In genomic region chr19:5324947-5325346, GRCh38 we compare ENCODE assay signal across 1 cellular context.
A peak's percentile ranks its signal among the peaks of the same experiment; 100 is the strongest.
TF ChIP-seq lines count a peak whose summit lies in the region.

No MANE protein-coding gene starts in this region.

TF ChIP-seq in K562, 482 proteins besides CTCF, POLR2A, EP300 and RAD21 (continued from another document):
- TF ChIP-seq ATF3 (IDR thresholded peaks at IDR 0.05) (no peak), ATF3 (CRISPR knock-in tag; conservative IDR thresholded peaks at IDR 0.05) (no peak), KDM1A (IDR thresholded peaks at IDR 0.05) (peak; percentile 12 to 62; a peak in 3 of 4 replicates), CBX3 (IDR thresholded peaks at IDR 0.05; ENCODE audit: borderline replicate concordance in 1 of 2, low read length in 2 of 2) (peak in 1 of 2 experiments; percentile 83; a peak in 2 of 3 replicates), MEIS2 (IDR thresholded peaks at IDR 0.05; ENCODE audit: partially characterized antibody) (no peak), ZNF224 (CRISPR knock-in tag; IDR thresholded peaks at IDR 0.05) (no peak), HLTF (IDR thresholded peaks at IDR 0.05) (peak; percentile 96), MCM5 (IDR thresholded peaks at IDR 0.05; ENCODE audit: low read depth) (no peak), BCOR (IDR thresholded peaks at IDR 0.05) (peak; percentile 79; the same call in 1 of the 2 replicates), SIN3A (IDR thresholded peaks at IDR 0.05; ENCODE audit: borderline replicate concordance in 2 of 2, control insufficient read depth in 1 of 2, low read depth in 2 of 2, low read length in 2 of 2) (no peak)
